ENCODE assay signal across 18 cellular contexts in the genomic region with DNA sequence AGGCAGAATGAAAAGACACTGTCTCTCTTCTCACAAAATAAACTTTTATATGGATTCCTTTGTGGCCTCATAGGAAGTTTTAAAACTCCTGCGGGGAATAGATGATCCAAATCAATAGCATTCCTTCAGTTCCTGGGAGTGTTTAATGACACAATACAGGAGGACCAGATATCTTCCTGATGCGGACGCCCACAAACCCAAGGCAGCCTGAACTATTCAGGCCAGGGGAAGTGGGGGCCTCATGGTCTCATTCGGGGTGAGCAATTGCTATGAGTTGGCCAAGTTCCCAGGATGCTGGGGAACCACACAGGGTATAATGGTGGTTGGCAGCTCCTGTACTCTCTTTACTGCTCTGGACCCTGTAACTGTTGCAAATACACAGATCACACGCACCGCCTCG.
A peak's percentile ranks its signal among the peaks of the same experiment; 100 is the strongest.
DNase-seq lines count a peak whose midpoint lies in the region; ATAC-seq and TF ChIP-seq lines count a peak whose summit lies in the region.
"Had no signal": no experiment of that assay in that cellular context is flagged by ENCODE, and none has a peak within 500 bp of the region (broad histone marks: within the 10 kb centered on the region; RNA-seq: fewer than 3 reads in every experiment).

No MANE protein-coding gene starts in this region.

- 50 to 55% methylated on average over 7 of the region's 7 CpGs for WGBS in GM23248 (ENCODE audit: low coverage in 1 of 2, low lambda C conversion rate in 2 of 2, missing lambda C conversion rate in 2 of 2), 2 experiments
- WGBS in SK-N-SH (ENCODE audit: low lambda C conversion rate) = 80% methylated on average over 6 of the region's 7 CpGs
- 80% methylated on average over 3 to 7 of the region's 7 CpGs for WGBS in transverse colon (ENCODE audit: low coverage in 1 of 2), 2 donors

- H3K27me3 ChIP-seq in ACC112 (ENCODE audit: insufficient read depth, low read length) (no peaks in the 10 kb centered on the region), GM23248 (replicated peaks; ENCODE audit: insufficient read depth) (no peaks in the 10 kb centered on the region), SK-N-SH (ENCODE audit: insufficient read depth) (no peaks in the 10 kb centered on the region), transverse colon (no peaks in the 10 kb centered on the region)
- H3K27me3 ChIP-seq: neural progenitor cell, Peyer's patch, vagina had no signal

- no peak for TF ChIP-seq POLR2A in transverse colon (IDR thresholded peaks at IDR 0.05)

- H3K9ac ChIP-seq in GM23248 (no peak overlapping the region), SK-N-SH (no peak overlapping the region)
- H3K9ac ChIP-seq: neural progenitor cell had no signal

- peaks cover 41% of the 10 kb centered on the region for H3K4me1 ChIP-seq in ACC112 (ENCODE audit: control insufficient read depth, insufficient read depth, low read length, unreplicated experiment)
- peaks cover 52% of the 10 kb centered on the region for H3K4me1 ChIP-seq in GM23248 (ENCODE audit: insufficient read depth)
- peaks cover 4 to 13% of the 10 kb centered on the region in 2 experiments; a peak in 3 of 4 replicates for H3K4me1 ChIP-seq in SK-N-SH (ENCODE audit: control insufficient read depth in 1 of 2, insufficient read depth in 2 of 2, low read depth in 1 of 2, low read length in 1 of 2)
- no peaks in the 10 kb centered on the region for H3K4me1 ChIP-seq in transverse colon
- H3K4me1 ChIP-seq: neural progenitor cell, Peyer's patch, vagina had no signal

- H3K9me2 ChIP-seq in GM23248 (ENCODE audit: insufficient read depth) (no peaks in the 10 kb centered on the region), SK-N-SH (no peaks in the 10 kb centered on the region)

- no peaks in the 10 kb centered on the region for H3K36me3 ChIP-seq in ACC112 (ENCODE audit: insufficient read depth, low read length)
- H3K36me3 ChIP-seq in GM23248 (ENCODE audit: low read depth) = no peaks in the 10 kb centered on the region
- H3K36me3 ChIP-seq in SK-N-SH (replicated peaks in 1 of 2; ENCODE audit: control insufficient read depth in 1 of 2, insufficient read depth in 2 of 2, low read length in 1 of 2) = no peaks in the 10 kb centered on the region
- no peaks in the 10 kb centered on the region for H3K36me3 ChIP-seq in transverse colon
- H3K36me3 ChIP-seq: neural progenitor cell, Peyer's patch, vagina had no signal

- POLR2A ChIA-PET in SK-N-SH (lab: Yijun Ruan, JAX) = no interaction called here

- H3K4me2 ChIP-seq in GM23248 (ENCODE audit: unreplicated experiment) (peak overlapping the region; percentile 44), SK-N-SH (peak overlapping the region; percentile 39; the same call in 1 of the 2 replicates)
- H3K4me2 ChIP-seq: neural progenitor cell had no signal

- intact Hi-C loops in transverse colon (cut with DNase I; ENCODE audit: low total_unique reads) = no loop called here
- intact Hi-C loops in left cardiac atrium (cut with DNase I) = no loop called here

- in situ Hi-C loops in GM23248 (cut with MboI) = no loop called here
- in situ Hi-C loops in transverse colon (cut with MboI; ENCODE audit: low pct_ligation_motif_present in 1 of 4, low pct_unique_long_range_greater_than_20kb in 1 of 4, low sequenced_read_pairs in 3 of 4) = no loop called here

- H2AFZ ChIP-seq in ACC112 (ENCODE audit: low read length, unreplicated experiment) (no peak overlapping the region), GM23248 (no peak overlapping the region), SK-N-SH (ENCODE audit: low read depth) (no peak overlapping the region)
- H2AFZ ChIP-seq: neural progenitor cell had no signal

- TF ChIP-seq CTCF in SK-N-SH (IDR thresholded peaks at IDR 0.05) (no peak), fibroblast of pulmonary artery (IDR thresholded peaks at IDR 0.05; ENCODE audit: low read length, missing control alignments) (no peak), transverse colon (IDR thresholded peaks at IDR 0.05) (no peak)

- TF ChIP-seq EP300 in SK-N-SH (IDR thresholded peaks at IDR 0.05; ENCODE audit: borderline replicate concordance in 1 of 2, low read depth in 1 of 2, low read length in 1 of 2) = no peak
- no peak for TF ChIP-seq EP300 in transverse colon (IDR thresholded peaks at IDR 0.05; ENCODE audit: low read depth)

- H3K4me3 ChIP-seq in ACC112 (ENCODE audit: low read depth, low read length) (no peak overlapping the region), GM23248 (no peak overlapping the region), SK-N-SH (ENCODE audit: low read depth in 2 of 2, low read length in 1 of 2) (no peak overlapping the region), fibroblast of pulmonary artery (replicated peaks; ENCODE audit: low read depth, low read length) (no peak overlapping the region), transverse colon (no peak overlapping the region)
- H3K4me3 ChIP-seq: coronary artery, GM12878, neural progenitor cell, Peyer's patch, vagina had no signal

- H3K79me2 ChIP-seq in ACC112 (ENCODE audit: control insufficient read depth, insufficient read depth, low read length, unreplicated experiment) = no peaks in the 10 kb centered on the region
- no peaks in the 10 kb centered on the region for H3K79me2 ChIP-seq in GM23248 (ENCODE audit: insufficient read depth)
- H3K79me2 ChIP-seq in SK-N-SH (ENCODE audit: insufficient read depth) = no peaks in the 10 kb centered on the region

- H4K20me1 ChIP-seq in GM23248 (ENCODE audit: insufficient read depth) (no peaks in the 10 kb centered on the region), SK-N-SH (ENCODE audit: insufficient read depth) (no peaks in the 10 kb centered on the region)

- CTCF ChIA-PET in SK-N-SH (lab: Yijun Ruan, JAX) = no interaction called here

- DNase-seq in GM23248 (peak; percentile 69), SK-N-SH (no peak), fibroblast of pulmonary artery (ENCODE audit: low read depth) (peak; percentile 8), transverse colon (no peak), left cardiac atrium (no peak)
- DNase-seq: glutamatergic neuron; NCI-H2107; Peyer's patch; right cardiac atrium; stimulated activated CD4-positive, alpha-beta T cell treated with anti-CD3 and anti-CD28 coated beads, Interleukin-1b, Interleukin-23, amount 100 ng/mL, for 48 hours had no signal

- H3K27ac ChIP-seq in ACC112 (ENCODE audit: low read depth, low read length) = peak overlapping the region; percentile 93
- peak overlapping the region; percentile 60 for H3K27ac ChIP-seq in GM23248
- H3K27ac ChIP-seq in SK-N-SH (ENCODE audit: low read depth in 2 of 2, low read length in 1 of 2) = peak overlapping the region in 1 of 2 experiments; percentile 40; a peak in 2 of 4 replicates
- no peak overlapping the region for H3K27ac ChIP-seq in transverse colon
- H3K27ac ChIP-seq: coronary artery, neural progenitor cell, Peyer's patch, vagina had no signal

- peaks cover 52% of the 10 kb centered on the region for H3F3A ChIP-seq in GM23248 (ENCODE audit: insufficient read depth)
- peaks cover 5% of the 10 kb centered on the region for H3F3A ChIP-seq in SK-N-SH (replicated peaks; ENCODE audit: insufficient read depth)

- ATAC-seq in HG03565 (IDR thresholded peaks at IDR 0.05; ENCODE audit: unreplicated experiment) (no peak), left cardiac atrium (no peak), GM19452 (IDR thresholded peaks at IDR 0.05; ENCODE audit: unreplicated experiment) (no peak)
- ATAC-seq: activated T-helper 17 cell treated with anti-CD3 and anti-CD28 coated beads, Interleukin-2, amount 50 U/mL, for 72 hours; GM12878; right cardiac atrium had no signal

- no peak for TF ChIP-seq RAD21 in SK-N-SH (IDR thresholded peaks at IDR 0.05; ENCODE audit: low read length)

- H3K9me3 ChIP-seq in GM23248 (ENCODE audit: low read depth) (no peaks in the 10 kb centered on the region), SK-N-SH (no peaks in the 10 kb centered on the region), transverse colon (no peaks in the 10 kb centered on the region)
- H3K9me3 ChIP-seq: Peyer's patch, vagina had no signal

TF ChIP-seq in SK-N-SH, 30 proteins besides CTCF, POLR2A, EP300 and RAD21:
- TF ChIP-seq RCOR1 (IDR thresholded peaks at IDR 0.05; ENCODE audit: low read length) (no peak), NFIC (IDR thresholded peaks at IDR 0.05; ENCODE audit: borderline replicate concordance) (peak; percentile 45), TCF12 (IDR thresholded peaks at IDR 0.05) (no peak), TAF1 (IDR thresholded peaks at IDR 0.05; ENCODE audit: borderline replicate concordance, low read depth, low read length) (no peak)
- TF ChIP-seq, protein P1, sequence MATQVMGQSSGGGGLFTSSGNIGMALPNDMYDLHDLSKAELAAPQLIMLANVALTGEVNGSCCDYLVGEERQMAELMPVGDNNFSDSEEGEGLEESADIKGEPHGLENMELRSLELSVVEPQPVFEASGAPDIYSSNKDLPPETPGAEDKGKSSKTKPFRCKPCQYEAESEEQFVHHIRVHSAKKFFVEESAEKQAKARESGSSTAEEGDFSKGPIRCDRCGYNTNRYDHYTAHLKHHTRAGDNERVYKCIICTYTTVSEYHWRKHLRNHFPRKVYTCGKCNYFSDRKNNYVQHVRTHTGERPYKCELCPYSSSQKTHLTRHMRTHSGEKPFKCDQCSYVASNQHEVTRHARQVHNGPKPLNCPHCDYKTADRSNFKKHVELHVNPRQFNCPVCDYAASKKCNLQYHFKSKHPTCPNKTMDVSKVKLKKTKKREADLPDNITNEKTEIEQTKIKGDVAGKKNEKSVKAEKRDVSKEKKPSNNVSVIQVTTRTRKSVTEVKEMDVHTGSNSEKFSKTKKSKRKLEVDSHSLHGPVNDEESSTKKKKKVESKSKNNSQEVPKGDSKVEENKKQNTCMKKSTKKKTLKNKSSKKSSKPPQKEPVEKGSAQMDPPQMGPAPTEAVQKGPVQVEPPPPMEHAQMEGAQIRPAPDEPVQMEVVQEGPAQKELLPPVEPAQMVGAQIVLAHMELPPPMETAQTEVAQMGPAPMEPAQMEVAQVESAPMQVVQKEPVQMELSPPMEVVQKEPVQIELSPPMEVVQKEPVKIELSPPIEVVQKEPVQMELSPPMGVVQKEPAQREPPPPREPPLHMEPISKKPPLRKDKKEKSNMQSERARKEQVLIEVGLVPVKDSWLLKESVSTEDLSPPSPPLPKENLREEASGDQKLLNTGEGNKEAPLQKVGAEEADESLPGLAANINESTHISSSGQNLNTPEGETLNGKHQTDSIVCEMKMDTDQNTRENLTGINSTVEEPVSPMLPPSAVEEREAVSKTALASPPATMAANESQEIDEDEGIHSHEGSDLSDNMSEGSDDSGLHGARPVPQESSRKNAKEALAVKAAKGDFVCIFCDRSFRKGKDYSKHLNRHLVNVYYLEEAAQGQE (IDR thresholded peaks at IDR 0.05; ENCODE audit: low read depth, low read length) = no peak

Comparison
In these comparisons a context has a peak if more than half of its experiments do, and no peak if none do; other contexts are left out.
1. H3K27ac ChIP-seq: peak in ACC112 (single experiment) and GM23248 (single experiment); none in transverse colon (0 of 4).
2. DNase-seq: peak in GM23248 (single experiment) and fibroblast of pulmonary artery (single experiment); none in SK-N-SH (single experiment), transverse colon (single experiment) and left cardiac atrium (single experiment).